8 cellular contexts compared by ENCODE assay signal in the genomic region with DNA sequence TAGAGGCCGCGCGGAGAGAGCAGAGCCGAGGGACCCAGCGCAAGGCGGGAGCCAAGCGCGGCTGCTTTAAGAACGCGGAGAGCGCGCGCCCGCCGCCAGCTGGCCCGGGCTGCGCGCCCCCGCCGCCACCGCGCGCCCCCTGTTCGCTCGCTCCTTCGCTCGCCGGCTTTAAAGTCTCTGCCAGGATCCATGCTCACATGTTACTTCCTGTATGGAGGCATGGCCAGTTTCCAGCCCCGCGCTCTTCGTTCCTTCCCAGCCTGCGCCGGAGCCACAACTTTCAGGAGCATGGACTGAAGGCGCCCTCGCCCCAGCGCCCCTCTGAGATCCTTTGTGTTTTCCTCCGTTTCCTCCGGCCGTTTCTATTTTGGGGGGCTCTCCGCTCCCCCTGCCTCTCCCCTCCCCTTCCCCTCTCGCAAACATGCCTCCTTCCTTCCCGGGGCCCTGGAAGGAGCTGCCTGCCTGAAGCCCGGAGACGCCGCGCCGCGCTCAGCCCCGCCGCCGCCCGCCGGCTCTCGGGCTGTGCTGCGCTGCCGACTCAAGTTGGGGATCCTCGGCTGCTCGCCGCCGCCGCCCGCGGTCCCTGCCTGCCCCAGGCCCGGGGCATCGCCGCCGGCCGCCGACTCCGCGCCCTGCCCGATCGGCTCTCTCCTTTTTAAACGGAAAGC. TPM values are rescaled to one million over a fixed set of nuclear protein-coding genes. Genes with fewer than 3 reads are reported as not detected.
DNase-seq lines count a peak whose midpoint lies in the region; ATAC-seq, FAIRE-seq and TF ChIP-seq lines count a peak whose summit lies in the region.

A gene (plus strand): TSS at position 198 of the 668 bp plus-strand sequence. CDS start 717 bp downstream, outside the sequence.

- H3K4me3 ChIP-seq in bronchial epithelial cell (ENCODE audit: low read depth, low read length) (peak within 1 kb of the TSS; percentile 71), sigmoid colon (peak within 1 kb of the TSS; percentile 85 to 93 (median 90))

- no peak for TF ChIP-seq EP300 in sigmoid colon (IDR thresholded peaks at IDR 0.05)

- 0 to 1% methylated on average over 74 of the region's 74 CpGs for WGBS in sigmoid colon, 2 donors

- TF ChIP-seq CTCF in bronchial epithelial cell (IDR thresholded peaks at IDR 0.05; ENCODE audit: insufficient read depth, low read length, severe bottlenecking): no peak
- TF ChIP-seq CTCF in sigmoid colon (IDR thresholded peaks at IDR 0.05): no peak

- H3K9me3 ChIP-seq in sigmoid colon: no peaks in the 10 kb centered on the region

- ATAC-seq in GM19324 (IDR thresholded peaks at IDR 0.05; ENCODE audit: low FRiP score, unreplicated experiment): peak; percentile 42

- intact Hi-C loops in sigmoid colon (cut with DNase I): loop anchor here (5.0 to 10.0 kb wide), 4 partner anchors 76 to 296 kb away; no protein-coding TSS in a partner anchor

- no peaks in the 10 kb centered on the region for H3K27me3 ChIP-seq in bronchial epithelial cell (ENCODE audit: control insufficient read depth, insufficient read depth, low read length)
- no peaks in the 10 kb centered on the region for H3K27me3 ChIP-seq in sigmoid colon

- peak; percentile 40 to 48 for TF ChIP-seq POLR2A in sigmoid colon (IDR thresholded peaks at IDR 0.05)

- peaks cover 0 to 22% (median 14%) of the 10 kb centered on the region in 4 donors for H3K4me1 ChIP-seq in sigmoid colon

- FAIRE-seq in HTR-8/SVneo (lab: Jason Lieb, UNC) (peak; percentile 60), bronchial epithelial cell (lab: Jason Lieb, UNC) (no peak)

- no peaks in the 10 kb centered on the region for H3K36me3 ChIP-seq in bronchial epithelial cell (ENCODE audit: control insufficient read depth, insufficient read depth, low read length)
- no peaks in the 10 kb centered on the region for H3K36me3 ChIP-seq in sigmoid colon

- H3K27ac ChIP-seq in sigmoid colon: peak within 1 kb of the TSS; percentile 94 to 98 (median 94)

- DNase-seq in COLO668 (lab: John Stamatoyannopoulos, UW; ENCODE audit: unreplicated experiment) (peak; percentile 90), HTR-8/SVneo (ENCODE audit: insufficient read length, low spot score) (peak; percentile 77), bronchial epithelial cell (ENCODE audit: low read depth) (peak; percentile 83), iPS-NIHi7 (ENCODE audit: extremely low spot score) (peak; percentile 87), sigmoid colon (peak; percentile 97), T-helper 9 cell (no peak)

TF ChIP-seq in PFSK-1, 5 proteins besides CTCF, POLR2A, EP300 and RAD21:
- TF ChIP-seq, protein P1, sequence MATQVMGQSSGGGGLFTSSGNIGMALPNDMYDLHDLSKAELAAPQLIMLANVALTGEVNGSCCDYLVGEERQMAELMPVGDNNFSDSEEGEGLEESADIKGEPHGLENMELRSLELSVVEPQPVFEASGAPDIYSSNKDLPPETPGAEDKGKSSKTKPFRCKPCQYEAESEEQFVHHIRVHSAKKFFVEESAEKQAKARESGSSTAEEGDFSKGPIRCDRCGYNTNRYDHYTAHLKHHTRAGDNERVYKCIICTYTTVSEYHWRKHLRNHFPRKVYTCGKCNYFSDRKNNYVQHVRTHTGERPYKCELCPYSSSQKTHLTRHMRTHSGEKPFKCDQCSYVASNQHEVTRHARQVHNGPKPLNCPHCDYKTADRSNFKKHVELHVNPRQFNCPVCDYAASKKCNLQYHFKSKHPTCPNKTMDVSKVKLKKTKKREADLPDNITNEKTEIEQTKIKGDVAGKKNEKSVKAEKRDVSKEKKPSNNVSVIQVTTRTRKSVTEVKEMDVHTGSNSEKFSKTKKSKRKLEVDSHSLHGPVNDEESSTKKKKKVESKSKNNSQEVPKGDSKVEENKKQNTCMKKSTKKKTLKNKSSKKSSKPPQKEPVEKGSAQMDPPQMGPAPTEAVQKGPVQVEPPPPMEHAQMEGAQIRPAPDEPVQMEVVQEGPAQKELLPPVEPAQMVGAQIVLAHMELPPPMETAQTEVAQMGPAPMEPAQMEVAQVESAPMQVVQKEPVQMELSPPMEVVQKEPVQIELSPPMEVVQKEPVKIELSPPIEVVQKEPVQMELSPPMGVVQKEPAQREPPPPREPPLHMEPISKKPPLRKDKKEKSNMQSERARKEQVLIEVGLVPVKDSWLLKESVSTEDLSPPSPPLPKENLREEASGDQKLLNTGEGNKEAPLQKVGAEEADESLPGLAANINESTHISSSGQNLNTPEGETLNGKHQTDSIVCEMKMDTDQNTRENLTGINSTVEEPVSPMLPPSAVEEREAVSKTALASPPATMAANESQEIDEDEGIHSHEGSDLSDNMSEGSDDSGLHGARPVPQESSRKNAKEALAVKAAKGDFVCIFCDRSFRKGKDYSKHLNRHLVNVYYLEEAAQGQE (IDR thresholded peaks at IDR 0.05; ENCODE audit: insufficient read depth in 1 of 2, low read depth in 2 of 2, low read length in 2 of 2): 0 out of 4 replicates have a peak, but pooled peaks of 1 of the 2 experiments have one; percentile 33
- no peak; the same call in 1 of the 2 replicates for TF ChIP-seq POLR2AphosphoS5 (IDR thresholded peaks at IDR 0.05; ENCODE audit: low read depth, low read length)
- TF ChIP-seq TAF1 (IDR thresholded peaks at IDR 0.05; ENCODE audit: borderline replicate concordance, insufficient read depth, low read length): 0 out of 2 replicates have a peak, but pooled peaks have one; percentile 58
- TF ChIP-seq FOXP2 (optimal IDR thresholded peaks at IDR 0.05; ENCODE audit: borderline replicate concordance, extremely low read depth, extremely low read length, insufficient read depth): no peak
- TF ChIP-seq SIN3A (IDR thresholded peaks at IDR 0.05; ENCODE audit: borderline replicate concordance, insufficient read depth, low read length): 0 out of 2 replicates have a peak, but pooled peaks have one; percentile 35

RNA-seq across cellular contexts. Expression of the gene that starts here (rescaled TPM):
- polyA plus RNA-seq in PFSK-1 (2012; ENCODE audit: insufficient read length, low read depth): 3.7 TPM
- total RNA-seq in bronchial epithelial cell (9.6 and 11.1 TPM in 2 replicates), sigmoid colon (10 to 100 TPM; 62.7 to 76.3 (median 73.7) TPM)
- polyA plus RNA-seq in sigmoid colon: 1 to 10 TPM in 2 of 3 donors, under 1 TPM in 1; 0.69 to 8.7 (median 1.2) TPM
